20 cellular contexts compared by ENCODE assay signal in genomic region chr3:141450727-141451378, GRCh38. TPM values are rescaled to one million over a fixed set of nuclear protein-coding genes. Genes with fewer than 3 reads are reported as not detected.
DNase-seq lines count a peak whose midpoint lies in the region; ATAC-seq, FAIRE-seq and TF ChIP-seq lines count a peak whose summit lies in the region.
"Had no signal": no experiment of that assay in that cellular context is flagged by ENCODE, and none has a peak within 500 bp of the region (broad histone marks: within the 10 kb centered on the region; RNA-seq: fewer than 3 reads in every experiment).

No MANE protein-coding gene starts in this region.

- H3K4me3 ChIP-seq in A549 = no peak overlapping the region
- no peak overlapping the region for H3K4me3 ChIP-seq in right atrium auricular region
- no peak overlapping the region for H3K4me3 ChIP-seq in stomach
- H3K4me3 ChIP-seq: hepatocyte, Peyer's patch had no signal

- no peaks in the 10 kb centered on the region for H3K9me3 Mint-ChIP-seq in CD4-positive, alpha-beta T cell

- ATAC-seq in A549 = peak; percentile 5 to 19; a peak in 3 of 6 replicates
- ATAC-seq in CD4-positive, alpha-beta T cell (ENCODE audit: poor library complexity) = no peak
- no peak for ATAC-seq in T-helper 17 cell
- ATAC-seq in HG03571 (IDR thresholded peaks at IDR 0.05; ENCODE audit: unreplicated experiment) = no peak
- ATAC-seq: activated CD4-positive, CD25-positive, alpha-beta regulatory T cell treated with anti-CD3 and anti-CD28 coated beads, Interleukin-2, amount 50 U/mL, for 24 hours had no signal

- CTCF ChIA-PET in A549 (lab: Yijun Ruan, JAX) = interaction anchor here (0.8 to 2.2 kb wide), 9 partner anchors 9 to 148 kb away, joined by 3 to 16 read pairs (median 5); no protein-coding TSS in a partner anchor
- CTCF ChIA-PET in CD4-positive, alpha-beta T cell (lab: Charles Lee) = interaction anchor here (0.7 kb wide), 1 partner anchor 18 kb away, joined by 3 read pairs; no protein-coding TSS in a partner anchor

- WGBS in A549 (ENCODE audit: missing lambda C conversion rate) = 83% methylated on average over 8 of the region's 8 CpGs
- WGBS in stomach, 5 donors = 67 to 70% (median 69%) methylated on average over 8 of the region's 8 CpGs

- intact Hi-C loops in CD4-positive, alpha-beta T cell (cut with DNase I, micrococcal nuclease) = loop anchor here (1.0 to 10.0 kb wide), 5 partner anchors 140 to 834 kb away; partner anchors contain the start of gene PXYLP1 (in 1 of the 2)
- intact Hi-C loops in stomach (cut with DNase I; ENCODE audit: low total_unique reads) = loop anchor here (5.0 to 10.0 kb wide), 2 partner anchors 94 to 146 kb away; no protein-coding TSS in a partner anchor

- DNase-seq in A549 (ENCODE audit: low read depth in 1 of 2, low spot score in 1 of 2) (no peak), T-helper 17 cell (no peak), right atrium auricular region (ENCODE audit: low spot score) (no peak), stomach (no peak), dermis blood vessel endothelial cell (no peak), NCI-H524 treated with DMSO at 0.1 percent for 48 hours (lab: John Stamatoyannopoulos, UW) (no peak)
- no peak for DNase-seq in CD4-positive, alpha-beta T cell
- DNase-seq: caudate nucleus; DMS53; effector CD4-positive, alpha-beta T cell; midbrain; NCI-H2081; NCI-H69; Peyer's patch; stimulated activated CD4-positive, alpha-beta T cell treated with anti-CD3 and anti-CD28 coated beads, Interleukin-2, amount 100 ng/mL, for 24 hours had no signal

- no peak overlapping the region for H3K4me2 ChIP-seq in A549
- H3K4me2 ChIP-seq: hepatocyte had no signal

- H3K9me3 ChIP-seq in A549 = no peaks in the 10 kb centered on the region
- H3K9me3 ChIP-seq in CD4-positive, alpha-beta T cell (ENCODE audit: control insufficient read depth, low read length) = no peaks in the 10 kb centered on the region
- H3K9me3 ChIP-seq in T-helper 17 cell (ENCODE audit: control insufficient read depth, low read length, poor library complexity, severe bottlenecking) = no peaks in the 10 kb centered on the region
- no peaks in the 10 kb centered on the region for H3K9me3 ChIP-seq in right atrium auricular region
- no peaks in the 10 kb centered on the region for H3K9me3 ChIP-seq in stomach
- H3K9me3 ChIP-seq: Peyer's patch had no signal

- H3K4me1 ChIP-seq in A549 (peaks cover 44% of the 10 kb centered on the region), right atrium auricular region (peaks cover 0 to 23% of the 10 kb centered on the region in 2 donors), stomach (peaks cover 8 to 76% (median 49%) of the 10 kb centered on the region in 4 donors)
- H3K4me1 ChIP-seq: Peyer's patch had no signal

- POLR2A ChIA-PET in A549 (lab: Yijun Ruan, JAX) = interaction anchor here (1.0 kb wide), 1 partner anchor 90 kb away, joined by 3 read pairs; no protein-coding TSS in a partner anchor
- POLR2A ChIA-PET in CD4-positive, alpha-beta T cell (lab: Charles Lee) = interaction anchor here (2.3 kb wide), 1 partner anchor 139 kb away, joined by 6 read pairs; no protein-coding TSS in a partner anchor

- H3K4me3 Mint-ChIP-seq in CD4-positive, alpha-beta T cell = no peak overlapping the region
- H3K4me3 Mint-ChIP-seq in T-helper 17 cell = no peak overlapping the region
- H3K4me3 Mint-ChIP-seq: B cell had no signal

- H3K27me3 Mint-ChIP-seq in CD4-positive, alpha-beta T cell = no peaks in the 10 kb centered on the region
- H3K27me3 Mint-ChIP-seq in T-helper 17 cell = no peaks in the 10 kb centered on the region
- H3K27me3 Mint-ChIP-seq: B cell had no signal

- TF ChIP-seq POLR2A in A549 (IDR thresholded peaks at IDR 0.05; ENCODE audit: low read length) (no peak), stomach (IDR thresholded peaks at IDR 0.05) (no peak)

- no peak for TF ChIP-seq RAD21 in A549 (conservative IDR thresholded peaks at IDR 0.05 in 1 of 2, IDR thresholded peaks at IDR 0.05 in 1 of 2)

- no peak for FAIRE-seq in A549 (lab: Jason Lieb, UNC)
- FAIRE-seq: keratinocyte had no signal

- H3K27me3 ChIP-seq in CD4-positive, alpha-beta T cell (ENCODE audit: control insufficient read depth, insufficient read depth, low read length) = no peaks in the 10 kb centered on the region
- H3K27me3 ChIP-seq in right atrium auricular region = no peaks in the 10 kb centered on the region
- H3K27me3 ChIP-seq in stomach = no peaks in the 10 kb centered on the region
- H3K27me3 ChIP-seq: hepatocyte, Peyer's patch had no signal

- H3K36me3 ChIP-seq in right atrium auricular region (peaks cover 16% of the 10 kb centered on the region), stomach (peaks cover 4 to 19% (median 12%) of the 10 kb centered on the region in 4 donors)

- H3K27ac ChIP-seq in A549 = peak overlapping the region; percentile 55 to 72
- H3K27ac ChIP-seq in CD4-positive, alpha-beta T cell (ENCODE audit: low read depth, low read length) = no peak overlapping the region
- H3K27ac ChIP-seq in right atrium auricular region = peak overlapping the region; percentile 10 to 12
- peak overlapping the region in 1 of 5 donors; percentile 63 for H3K27ac ChIP-seq in stomach
- H3K27ac ChIP-seq: hepatocyte, Peyer's patch had no signal

- TF ChIP-seq EP300 in A549 (IDR thresholded peaks at IDR 0.05) = no peak
- no peak for TF ChIP-seq EP300 in stomach (IDR thresholded peaks at IDR 0.05)

- peaks cover 18% of the 10 kb centered on the region for H3K36me3 Mint-ChIP-seq in CD4-positive, alpha-beta T cell (ENCODE audit: low read depth)
- H3K36me3 Mint-ChIP-seq in T-helper 17 cell (ENCODE audit: low read depth) = peaks cover 2% of the 10 kb centered on the region

- peak overlapping the region; percentile 19 for H3K27ac Mint-ChIP-seq in CD4-positive, alpha-beta T cell
- peak overlapping the region; percentile 74 for H3K27ac Mint-ChIP-seq in T-helper 17 cell
- H3K27ac Mint-ChIP-seq: B cell had no signal

- TF ChIP-seq CTCF in A549 (IDR thresholded peaks at IDR 0.05) (no peak), right atrium auricular region (IDR thresholded peaks at IDR 0.05) (no peak), stomach (IDR thresholded peaks at IDR 0.05) (no peak)
- TF ChIP-seq CTCF in CD4-positive, alpha-beta T cell (IDR thresholded peaks at IDR 0.05) = no peak

- H3K4me1 Mint-ChIP-seq in CD4-positive, alpha-beta T cell (ENCODE audit: low read depth) = peaks cover 14% of the 10 kb centered on the region
- peaks cover 12% of the 10 kb centered on the region for H3K4me1 Mint-ChIP-seq in T-helper 17 cell

TF ChIP-seq in A549, 52 proteins besides CTCF, POLR2A, EP300 and RAD21:
- TF ChIP-seq HEYL (CRISPR knock-in tag; IDR thresholded peaks at IDR 0.05) = no peak
- TF ChIP-seq MAFK (IDR thresholded peaks at IDR 0.05; ENCODE audit: partially characterized antibody) = no peak
- 0 out of 2 replicates have a peak, but pooled peaks have one; percentile 6 for TF ChIP-seq PBX3 (IDR thresholded peaks at IDR 0.05)
- no peak for TF ChIP-seq MYC (IDR thresholded peaks at IDR 0.05; ENCODE audit: borderline replicate concordance, low read length)
- TF ChIP-seq EHF (CRISPR knock-in tag; IDR thresholded peaks at IDR 0.05) = no peak
- no peak for TF ChIP-seq FOSB (CRISPR knock-in tag; IDR thresholded peaks at IDR 0.05)
- TF ChIP-seq ESRRA (IDR thresholded peaks at IDR 0.05; ENCODE audit: borderline replicate concordance, low read length) = no peak
- no peak for TF ChIP-seq RFX5 (IDR thresholded peaks at IDR 0.05)

RNA-seq across cellular contexts. Expression of gene RASA2, which starts 36.0 kb away (rescaled TPM):
- polyA plus RNA-seq in A549 (2011; rRNA removed) (9.2 and 12.0 TPM in 2 replicates), A549 (2017; fragmentation: RNase III; extraction: RNeasy Plus Mini Kit Qiagen cat#74134 plus additional on column Dnase treatment) (5.0 to 6.8 TPM (median 6.7 TPM) in 3 replicates), stomach (1 to 10 TPM; 2.6 to 3.8 (median 3.4) TPM)
- polyA plus RNA-seq in A549 (2012; cell fraction: cytosol; rRNA removed) = 2.0 and 2.1 TPM in 2 replicates
- polyA plus RNA-seq in A549 (2012; cell fraction: nucleus; rRNA removed) = 2.7 and 3.1 TPM in 2 replicates
- polyA minus RNA-seq in A549 (2011; rRNA and poly(A)+ RNA removed) = 4.9 and 7.9 TPM in 2 replicates
- 10 to 100 TPM; 96.1 to 96.4 TPM for total RNA-seq in CD4-positive, alpha-beta T cell
- total RNA-seq in T-helper 17 cell (10 to 100 TPM; 56.7 to 57.9 TPM), right atrium auricular region (1 to 10 TPM; 3.3 to 5.1 TPM), stomach (10 to 100 TPM in 4 of 5 donors, 1 to 10 TPM in 1; 6.2 to 32.1 (median 21.7) TPM), dermis blood vessel endothelial cell (12.7 and 15.3 TPM in 2 replicates)

Comparison
In these comparisons a context has a peak if more than half of its experiments do, and no peak if none do; other contexts are left out.
1. ATAC-seq: peak in A549 (2 of 2); none in CD4-positive, alpha-beta T cell (single experiment), T-helper 17 cell (single experiment) and HG03571 (single experiment).